Comparison of ENCODE assay signal across 23 cellular contexts in genomic region chr5:126189862-126190261, GRCh38.
"Had no signal": no experiment of that assay in that cellular context is flagged by ENCODE, and none has a peak within 500 bp of the region (broad histone marks: within the 10 kb centered on the region; RNA-seq: fewer than 3 reads in every experiment).

No MANE protein-coding gene starts in this region.

- H3K27me3 Mint-ChIP-seq: activated CD4-positive, alpha-beta memory T cell treated with anti-CD3 and anti-CD28 coated beads for 36 hours; activated CD4-positive, alpha-beta T cell treated with anti-CD3 and anti-CD28 coated beads for 36 hours had no signal

- H3K4me3 ChIP-seq: adrenal gland, breast epithelium, coronary artery, lung, sigmoid colon, thyroid gland had no signal

- H3K9me3 ChIP-seq: adrenal gland, breast epithelium, sigmoid colon, thyroid gland had no signal

- H3K36me3 Mint-ChIP-seq: activated CD4-positive, alpha-beta memory T cell treated with anti-CD3 and anti-CD28 coated beads for 36 hours; activated naive CD4-positive, alpha-beta T cell treated with anti-CD3 and anti-CD28 coated beads, Interleukin-2, amount 50 U/mL, for 72 hours; stimulated activated naive B cell treated with anti-CD40 and anti-IgM and Interleukin-4, amounts not matched to agents 10 μg/mL and 1 μg/mL and 100 μg/mL, for 72 hours had no signal

- H3K36me3 ChIP-seq: adrenal gland, breast epithelium, sigmoid colon, thyroid gland had no signal

- ATAC-seq: activated CD4-positive, alpha-beta T cell treated with anti-CD3 and anti-CD28 coated beads for 36 hours; activated naive CD4-positive, alpha-beta T cell treated with anti-CD3 and anti-CD28 coated beads, Interleukin-2, amount 50 U/mL, for 72 hours; stimulated activated naive B cell treated with anti-CD40 and anti-IgM and Interleukin-4, amounts not matched to agents 10 μg/mL and 1 μg/mL and 100 μg/mL, for 72 hours had no signal

- H3K27me3 ChIP-seq: adrenal gland, breast epithelium, sigmoid colon, thyroid gland had no signal

- H3K27ac Mint-ChIP-seq: activated CD4-positive, alpha-beta memory T cell treated with anti-CD3 and anti-CD28 coated beads for 36 hours; activated CD4-positive, alpha-beta T cell treated with anti-CD3 and anti-CD28 coated beads for 36 hours; activated naive CD4-positive, alpha-beta T cell treated with anti-CD3 and anti-CD28 coated beads, Interleukin-2, amount 50 U/mL, for 72 hours; activated T-helper 1 cell treated with anti-CD3 and anti-CD28 coated beads, Interleukin-12 subunit alpha, Interleukin-12 subunit beta, Interleukin-2, Interleukin-4 antibody, amounts not matched to agents 30 ng/mL and 10 ng/mL and 1 ng/mL, durations not matched to agents 14 hours and 24 hours and 36 hours; mesothelial cell of epicardium; stimulated activated naive B cell treated with anti-CD40 and anti-IgM and Interleukin-4, amounts not matched to agents 10 μg/mL and 1 μg/mL and 100 μg/mL, for 72 hours had no signal

- H3K4me1 ChIP-seq: adrenal gland, breast epithelium, thyroid gland had no signal

- H3K4me3 Mint-ChIP-seq: activated CD4-positive, alpha-beta memory T cell treated with anti-CD3 and anti-CD28 coated beads for 36 hours; activated CD4-positive, alpha-beta T cell treated with anti-CD3 and anti-CD28 coated beads for 36 hours; activated T-helper 1 cell treated with anti-CD3 and anti-CD28 coated beads, Interleukin-12 subunit alpha, Interleukin-12 subunit beta, Interleukin-2, Interleukin-4 antibody, amounts not matched to agents 30 ng/mL and 10 ng/mL and 1 ng/mL, durations not matched to agents 14 hours and 24 hours and 36 hours; mesothelial cell of epicardium; nephron; stimulated activated naive B cell treated with anti-CD40 and anti-IgM and Interleukin-4, amounts not matched to agents 10 μg/mL and 1 μg/mL and 100 μg/mL, for 72 hours had no signal

- H3K4me1 Mint-ChIP-seq: activated CD4-positive, alpha-beta T cell treated with anti-CD3 and anti-CD28 coated beads for 36 hours; stimulated activated naive B cell treated with anti-CD40 and anti-IgM and Interleukin-4, amounts not matched to agents 10 μg/mL and 1 μg/mL and 100 μg/mL, for 72 hours had no signal

- H3K9me3 Mint-ChIP-seq: activated CD4-positive, alpha-beta memory T cell treated with anti-CD3 and anti-CD28 coated beads for 36 hours; activated T-helper 1 cell treated with anti-CD3 and anti-CD28 coated beads, Interleukin-12 subunit alpha, Interleukin-12 subunit beta, Interleukin-2, Interleukin-4 antibody, amounts not matched to agents 30 ng/mL and 10 ng/mL and 1 ng/mL, durations not matched to agents 14 hours and 24 hours and 36 hours had no signal

- H3K27ac ChIP-seq: adrenal gland, breast epithelium, coronary artery, sigmoid colon, thyroid gland had no signal

- DNase-seq: activated CD4-positive, alpha-beta memory T cell treated with anti-CD3 and anti-CD28 coated beads for 36 hours; activated CD4-positive, alpha-beta T cell treated with anti-CD3 and anti-CD28 coated beads for 36 hours; activated gamma-delta T cell treated with Interleukin-2 at 50 U/mL for 16 hours; activated T-cell treated with anti-CD3 and anti-CD28 coated beads for 4 hours; adrenal gland; hypothalamus; occipital lobe; posterior cingulate gyrus; sigmoid colon; stimulated activated naive B cell treated with anti-CD40 and anti-IgM and Interleukin-4, amounts not matched to agents 10 μg/mL and 1 μg/mL and 100 μg/mL, for 72 hours; T-helper 2 cell; thyroid gland had no signal

- FAIRE-seq: astrocyte, frontal cortex, keratinocyte, TTC549 had no signal
